8 cellular contexts compared by ENCODE assay signal in the genomic region with DNA sequence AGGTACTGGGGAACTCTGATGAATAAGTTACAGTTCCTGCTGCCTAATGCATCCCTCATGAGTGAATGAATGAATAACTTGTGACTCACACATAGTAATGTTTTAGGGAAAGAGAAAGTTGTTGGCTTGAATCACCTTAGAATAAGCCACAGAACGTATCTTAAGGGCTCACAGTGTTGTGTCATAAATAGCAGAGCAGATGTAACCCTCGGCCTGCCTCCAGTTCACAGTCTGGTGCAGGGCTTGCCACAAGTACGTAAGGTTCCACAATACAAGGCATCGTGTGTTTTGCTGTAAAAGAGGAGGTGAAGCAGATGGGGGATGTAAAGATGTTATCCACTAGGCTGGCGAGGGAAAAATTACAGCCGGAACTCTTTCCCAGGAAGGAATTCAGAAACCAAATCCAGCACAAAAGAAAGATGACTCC.
A peak's percentile ranks its signal among the peaks of the same experiment; 100 is the strongest.
DNase-seq lines count a peak whose midpoint lies in the region; ATAC-seq, FAIRE-seq and TF ChIP-seq lines count a peak whose summit lies in the region.

No MANE protein-coding gene starts in this region.

- ATAC-seq in HG03565 (IDR thresholded peaks at IDR 0.05; ENCODE audit: unreplicated experiment) (peak; percentile 45), omental fat pad (ENCODE audit: low FRiP score) (peak; percentile 94), HepG2 (no peak), GM18502 (IDR thresholded peaks at IDR 0.05; ENCODE audit: poor library complexity, unreplicated experiment) (no peak)

- in situ Hi-C loops in HepG2 (cut with HindIII; ENCODE audit: extremely low pct_ligation_motif_present, low pct_unique_long_range_greater_than_20kb) = no loop called here

- WGBS in HepG2 (ENCODE audit: low lambda C conversion rate) = 17% methylated on average over 6 of the region's 6 CpGs

- FAIRE-seq in HepG2 (lab: Jason Lieb, UNC) = no peak

- H3K9ac ChIP-seq in HepG2 (ENCODE audit: insufficient read depth, low read depth, low read length) = no peak overlapping the region

- TF ChIP-seq RAD21 in HepG2 (CRISPR knock-in tag; IDR thresholded peaks at IDR 0.05) = no peak

- no peaks in the 10 kb centered on the region for H3K4me1 ChIP-seq in HepG2 (ENCODE audit: insufficient read depth, low read length)

- POLR2A ChIA-PET in HepG2 (lab: Yijun Ruan, JAX) = no interaction called here

- no peak overlapping the region for H3K27ac ChIP-seq in HepG2 (ENCODE audit: extremely low read length, insufficient read depth, low read length)

- H4K20me1 ChIP-seq in HepG2 (ENCODE audit: insufficient read depth, low read length) = no peaks in the 10 kb centered on the region

- intact Hi-C loops in HepG2 (cut with micrococcal nuclease; ENCODE audit: unreplicated experiment) = no loop called here

- peak; percentile 89 for DNase-seq in GM04504 (ENCODE audit: low read depth)
- peak; percentile 38 for DNase-seq in cerebellum (ENCODE audit: low spot score)
- DNase-seq in omental fat pad (ENCODE audit: low spot score) = no peak
- DNase-seq in activated naive CD4-positive, alpha-beta T cell (lab: John Stamatoyannopoulos, UW) = no peak
- DNase-seq in COR-L47 (lab: John Stamatoyannopoulos, UW) = no peak
- DNase-seq in HepG2 (ENCODE audit: low spot score) = no peak

- CTCF ChIA-PET in HepG2 (lab: Yijun Ruan, JAX; ENCODE audit: low intra/inter-chr PET ratio, low total read pairs) = no interaction called here

- no peak overlapping the region for H3K4me2 ChIP-seq in HepG2 (ENCODE audit: low read depth, low read length)

- no peaks in the 10 kb centered on the region for H3K9me3 ChIP-seq in HepG2 (ENCODE audit: low read length)

- TF ChIP-seq POLR2A in HepG2 (IDR thresholded peaks at IDR 0.05; ENCODE audit: insufficient read depth in 1 of 2, low read depth in 2 of 2, low read length in 2 of 2) = no peak

- H2AFZ ChIP-seq in HepG2 (ENCODE audit: low read length) = no peak overlapping the region

- H3K27me3 ChIP-seq in HepG2 (ENCODE audit: control insufficient read depth in 1 of 2, insufficient read depth in 2 of 2, low read length in 2 of 2) = no peaks in the 10 kb centered on the region; a peak in 2 of 5 replicates

- TF ChIP-seq EP300 in HepG2 (IDR thresholded peaks at IDR 0.05; ENCODE audit: low read depth in 2 of 2, low read length in 2 of 2) (no peak), HepG2 (CRISPR knock-in tag; IDR thresholded peaks at IDR 0.05; ENCODE audit: borderline replicate concordance) (no peak)

- TF ChIP-seq CTCF in omental fat pad (IDR thresholded peaks at IDR 0.05) (no peak), HepG2 (CRISPR knock-in tag; IDR thresholded peaks at IDR 0.05) (no peak)

- no peak overlapping the region for H3K4me3 ChIP-seq in HepG2 (replicated peaks in 1 of 3; ENCODE audit: insufficient read depth in 1 of 3, low read depth in 2 of 3, low read length in 3 of 3)

- BruUV-seq in HepG2 (replicated peaks; lab: Mats Ljungman, UMichigan) = no TSS peak

- no peaks in the 10 kb centered on the region for H3K36me3 ChIP-seq in HepG2 (replicated peaks in 1 of 2; ENCODE audit: control insufficient read depth in 1 of 2, insufficient read depth in 2 of 2, low read length in 2 of 2)

- H3K79me2 ChIP-seq in HepG2 (ENCODE audit: insufficient read depth, low read length) = no peaks in the 10 kb centered on the region

TF ChIP-seq in HepG2, 621 proteins besides CTCF, POLR2A, EP300 and RAD21:
- TF ChIP-seq SIX4 (CRISPR knock-in tag; IDR thresholded peaks at IDR 0.05) = no peak
- no peak for TF ChIP-seq BCL6 (CRISPR knock-in tag; IDR thresholded peaks at IDR 0.05)
- TF ChIP-seq, protein P1, sequence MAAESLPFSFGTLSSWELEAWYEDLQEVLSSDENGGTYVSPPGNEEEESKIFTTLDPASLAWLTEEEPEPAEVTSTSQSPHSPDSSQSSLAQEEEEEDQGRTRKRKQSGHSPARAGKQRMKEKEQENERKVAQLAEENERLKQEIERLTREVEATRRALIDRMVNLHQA (CRISPR knock-in tag; IDR thresholded peaks at IDR 0.05) = no peak
- TF ChIP-seq ZNF501 (CRISPR knock-in tag; IDR thresholded peaks at IDR 0.05) = no peak
- TF ChIP-seq ZNF775 (CRISPR knock-in tag; IDR thresholded peaks at IDR 0.05; ENCODE audit: borderline replicate concordance) = no peak
- no peak for TF ChIP-seq MYC (CRISPR knock-in tag; IDR thresholded peaks at IDR 0.05; ENCODE audit: borderline replicate concordance)
- no peak for TF ChIP-seq MBD4 (IDR thresholded peaks at IDR 0.05; ENCODE audit: borderline replicate concordance, low read length)
- no peak for TF ChIP-seq PLRG1 (conservative IDR thresholded peaks at IDR 0.05)
- TF ChIP-seq MTF1 (CRISPR knock-in tag; IDR thresholded peaks at IDR 0.05) = no peak
- no peak for TF ChIP-seq HDAC2 (CRISPR knock-in tag; IDR thresholded peaks at IDR 0.05)
- TF ChIP-seq PAWR (CRISPR knock-in tag; IDR thresholded peaks at IDR 0.05; ENCODE audit: borderline replicate concordance) = no peak
- TF ChIP-seq ZKSCAN8 (CRISPR knock-in tag; IDR thresholded peaks at IDR 0.05; ENCODE audit: borderline replicate concordance) = no peak
- TF ChIP-seq BRF2 (CRISPR knock-in tag; IDR thresholded peaks at IDR 0.05) = no peak
- TF ChIP-seq CREB1 (IDR thresholded peaks at IDR 0.05) = no peak
- no peak for TF ChIP-seq CREB1 (CRISPR knock-in tag; IDR thresholded peaks at IDR 0.05)
- TF ChIP-seq ZNF143 (CRISPR knock-in tag; IDR thresholded peaks at IDR 0.05) = no peak
TF ChIP-seq in HepG2: peak in this region for 0.

Comparison
In these comparisons a context has a peak if more than half of its experiments do, and no peak if none do; other contexts are left out.
1. DNase-seq: peak in GM04504 (single experiment) and cerebellum (single experiment); none in omental fat pad (single experiment), activated naive CD4-positive, alpha-beta T cell (0 of 4), COR-L47 (single experiment) and HepG2 (single experiment).
2. ATAC-seq: peak in HG03565 (single experiment) and omental fat pad (single experiment); none in HepG2 (single experiment) and GM18502 (single experiment).